ENCODE assay signal across 10 cellular contexts in genomic region chr17:83196973-83197880, GRCh38.
DNase-seq lines count a peak whose midpoint lies in the region; ATAC-seq and TF ChIP-seq lines count a peak whose summit lies in the region.
"Had no signal": no experiment of that assay in that cellular context is flagged by ENCODE, and none has a peak within 500 bp of the region (broad histone marks: within the 10 kb centered on the region; RNA-seq: fewer than 3 reads in every experiment).

No MANE protein-coding gene starts in this region.

- no peaks in the 10 kb centered on the region for H3K36me3 Mint-ChIP-seq in stimulated activated naive CD8-positive, alpha-beta T cell treated with anti-CD3 and anti-CD28 coated beads, Interleukin-15, Interleukin-2, amounts not matched to agents 100 ng/mL and 50 ng/mL, for 24 hours (ENCODE audit: low read depth)

- TF ChIP-seq CTCF in omental fat pad (IDR thresholded peaks at IDR 0.05) (no peak), GM10266 (IDR thresholded peaks at IDR 0.05; ENCODE audit: control insufficient read depth, insufficient read depth, low read depth, missing control alignments) (no peak)

- no peaks in the 10 kb centered on the region for H3K9me3 Mint-ChIP-seq in stimulated activated naive CD8-positive, alpha-beta T cell treated with anti-CD3 and anti-CD28 coated beads, Interleukin-15, Interleukin-2, amounts not matched to agents 100 ng/mL and 50 ng/mL, for 24 hours

- ATAC-seq in stimulated activated naive CD8-positive, alpha-beta T cell treated with anti-CD3 and anti-CD28 coated beads, Interleukin-15, Interleukin-2, amounts not matched to agents 100 U/mL and 50 U/mL, for 24 hours = no peak
- no peak for ATAC-seq in omental fat pad (ENCODE audit: low FRiP score)

- H3K27ac Mint-ChIP-seq in stimulated activated naive CD8-positive, alpha-beta T cell treated with anti-CD3 and anti-CD28 coated beads, Interleukin-15, Interleukin-2, amounts not matched to agents 100 ng/mL and 50 ng/mL, for 24 hours = no peak overlapping the region

- no peak for DNase-seq in stimulated activated naive CD8-positive, alpha-beta T cell treated with anti-CD3 and anti-CD28 coated beads, Interleukin-15, Interleukin-2, amounts not matched to agents 100 U/mL and 50 U/mL, for 24 hours
- DNase-seq in dedifferentiated amniotic fluid mesenchymal stem cell (ENCODE audit: extremely low spot score) = peak; percentile 78
- DNase-seq in omental fat pad (ENCODE audit: low spot score) = peak; percentile 22
- no peak for DNase-seq in MV-4-11 (lab: John Stamatoyannopoulos, UW)
- DNase-seq in NCI-H1436 treated with DMSO at 0.1 percent for 48 hours (lab: John Stamatoyannopoulos, UW) = no peak
- DNase-seq in GM10266 (ENCODE audit: extremely low spot score) = no peak
- no peak for DNase-seq in NOMO-1 treated with dmso at 0.1 percent for 144 hours (lab: John Stamatoyannopoulos, UW; ENCODE audit: unreplicated experiment)
- DNase-seq: activated CD8-positive, alpha-beta memory T cell treated with anti-CD3 and anti-CD28 coated beads for 24 hours; IMR-90 had no signal

- H3K27me3 Mint-ChIP-seq in stimulated activated naive CD8-positive, alpha-beta T cell treated with anti-CD3 and anti-CD28 coated beads, Interleukin-15, Interleukin-2, amounts not matched to agents 100 ng/mL and 50 ng/mL, for 24 hours = no peaks in the 10 kb centered on the region

- H3K4me3 Mint-ChIP-seq in stimulated activated naive CD8-positive, alpha-beta T cell treated with anti-CD3 and anti-CD28 coated beads, Interleukin-15, Interleukin-2, amounts not matched to agents 100 ng/mL and 50 ng/mL, for 24 hours = peak overlapping the region; percentile 41

- H3K4me1 Mint-ChIP-seq in stimulated activated naive CD8-positive, alpha-beta T cell treated with anti-CD3 and anti-CD28 coated beads, Interleukin-15, Interleukin-2, amounts not matched to agents 100 ng/mL and 50 ng/mL, for 24 hours (ENCODE audit: low read depth) = peaks cover 65% of the 10 kb centered on the region

Comparison
In these comparisons a context has a peak if more than half of its experiments do, and no peak if none do; other contexts are left out.
1. DNase-seq: peak in dedifferentiated amniotic fluid mesenchymal stem cell (single experiment) and omental fat pad (single experiment); none in stimulated activated naive CD8-positive, alpha-beta T cell treated with anti-CD3 and anti-CD28 coated beads, Interleukin-15, Interleukin-2, amounts not matched to agents 100 U/mL and 50 U/mL, for 24 hours (single experiment), MV-4-11 (single experiment), NCI-H1436 treated with DMSO at 0.1 percent for 48 hours (single experiment), GM10266 (single experiment) and NOMO-1 treated with dmso at 0.1 percent for 144 hours (single experiment).